In genomic region chr3:32969656-32970055, GRCh38 we compare ENCODE assay signal across 17 cellular contexts. TPM values are rescaled to one million over a fixed set of nuclear protein-coding genes. Genes with fewer than 3 reads are reported as not detected.
A peak's percentile ranks its signal among the peaks of the same experiment; 100 is the strongest.
DNase-seq lines count a peak whose midpoint lies in the region; ATAC-seq, FAIRE-seq and TF ChIP-seq lines count a peak whose summit lies in the region.
"Had no signal": no experiment of that assay in that cellular context is flagged by ENCODE, and none has a peak within 500 bp of the region (broad histone marks: within the 10 kb centered on the region; RNA-seq: fewer than 3 reads in every experiment).

No MANE protein-coding gene starts in this region.

- H3K36me3 ChIP-seq in left lung (no peaks in the 10 kb centered on the region), kidney (ENCODE audit: control insufficient read depth in 1 of 2, insufficient read depth in 2 of 2, low read length in 2 of 2) (no peaks in the 10 kb centered on the region)
- H3K36me3 ChIP-seq: esophagus squamous epithelium had no signal

- no peak for FAIRE-seq in kidney (lab: Jason Lieb, UNC)
- FAIRE-seq: G401.6 had no signal

- peaks cover 0 to 11% of the 10 kb centered on the region in 2 donors for H3K9me3 ChIP-seq in left lung
- H3K9me3 ChIP-seq in kidney (ENCODE audit: control insufficient read depth in 1 of 2, low read length in 2 of 2): peaks cover 0 to 5% of the 10 kb centered on the region in 2 donors

- no peak overlapping the region for H3K9ac ChIP-seq in kidney (ENCODE audit: low read length in 2 of 2)

- TF ChIP-seq CTCF in left lung (IDR thresholded peaks at IDR 0.05) (no peak), kidney (IDR thresholded peaks at IDR 0.05; ENCODE audit: borderline replicate concordance, extremely low read depth, insufficient read depth) (no peak)

- H3K4me3 ChIP-seq in left lung (no peak overlapping the region), kidney (ENCODE audit: low read length in 2 of 2) (no peak overlapping the region)
- H3K4me3 ChIP-seq: esophagus squamous epithelium had no signal

- DNase-seq in DMS53 treated with DMSO at 0.1 percent for 48 hours (lab: John Stamatoyannopoulos, UW; ENCODE audit: unreplicated experiment) (peak; percentile 64), HuH-7 (ENCODE audit: low spot score) (peak; percentile 37), SHP77 treated with DMSO at 0.1 percent for 48 hours (lab: John Stamatoyannopoulos, UW) (peak; percentile 43), left lung (peak in 1 of 2 donors; percentile 66), HuH-7.5 (ENCODE audit: low spot score) (no peak), kidney (no peak), hepatic stellate cell (ENCODE audit: low spot score) (no peak)
- DNase-seq: amygdala; esophagus squamous epithelium; hypothalamus; left ventricle myocardium superior; naive thymus-derived CD8-positive, alpha-beta T cell; NCI-H524 treated with DMSO at 0.1 percent for 48 hours; stimulated activated CD4-positive, alpha-beta T cell treated with anti-CD3 and anti-CD28 coated beads, Interleukin-1b, Interleukin-23, amount 100 ng/mL, for 48 hours had no signal

- peak; percentile 95 for ATAC-seq in left lung
- ATAC-seq: left ventricle myocardium superior; naive thymus-derived CD8-positive, alpha-beta T cell; Right ventricle myocardium inferior had no signal

- intact Hi-C loops in left lung (cut with DNase I): no loop called here
- intact Hi-C loops in kidney (cut with DNase I): no loop called here

- H3K27ac ChIP-seq in left lung: peak overlapping the region in 1 of 2 donors; percentile 56
- no peak overlapping the region for H3K27ac ChIP-seq in kidney (ENCODE audit: low read depth in 2 of 2, low read length in 2 of 2)
- H3K27ac ChIP-seq: esophagus squamous epithelium, HL-60 had no signal

- H3K4me1 ChIP-seq in left lung (peaks cover 0 to 4% of the 10 kb centered on the region in 2 donors), kidney (ENCODE audit: control insufficient read depth in 1 of 2, insufficient read depth in 1 of 2, low read depth in 1 of 2, low read length in 2 of 2) (no peaks in the 10 kb centered on the region)
- H3K4me1 ChIP-seq: esophagus squamous epithelium had no signal

- H3K27me3 ChIP-seq in left lung: no peaks in the 10 kb centered on the region
- H3K27me3 ChIP-seq: esophagus squamous epithelium had no signal

RNA-seq across cellular contexts. Expression of gene CCR4, which starts 18.2 kb away (rescaled TPM):
- total RNA-seq in left lung: 1 to 10 TPM in 1 of 2 donors, under 1 TPM in 1; 0.87 to 1.2 TPM
- total RNA-seq in kidney: 2.3 TPM
- polyA plus RNA-seq in kidney (ENCODE audit: insufficient read depth, low read depth, low replicate concordance): not detected
- total RNA-seq: left ventricle myocardium superior had no signal

Comparison
In these comparisons a context has a peak if more than half of its experiments do, and no peak if none do; other contexts are left out.
1. DNase-seq: peak in DMS53 treated with DMSO at 0.1 percent for 48 hours (single experiment), HuH-7 (single experiment) and SHP77 treated with DMSO at 0.1 percent for 48 hours (single experiment); none in HuH-7.5 (single experiment), kidney (single experiment) and hepatic stellate cell (single experiment).